Comparison of ENCODE assay signal across 14 cellular contexts in genomic region chr14:68691031-68691864, GRCh38.
A peak's percentile ranks its signal among the peaks of the same experiment; 100 is the strongest.
DNase-seq lines count a peak whose midpoint lies in the region; ATAC-seq, FAIRE-seq and TF ChIP-seq lines count a peak whose summit lies in the region.
"Had no signal": no experiment of that assay in that cellular context is flagged by ENCODE, and none has a peak within 500 bp of the region (broad histone marks: within the 10 kb centered on the region; RNA-seq: fewer than 3 reads in every experiment).

No MANE protein-coding gene starts in this region.

- peak; percentile 50 to 64 for ATAC-seq in naive B cell (ENCODE audit: low read depth in 2 of 2)

- H3K27ac Mint-ChIP-seq in naive B cell (peak overlapping the region in 5 of 6 donors; percentile 54 to 78 (median 66)), type B pancreatic cell (peak overlapping the region; percentile 41)
- H3K27ac Mint-ChIP-seq: activated naive CD8-positive, alpha-beta T cell treated with anti-CD3 and anti-CD28 coated beads for 36 hours had no signal

- H3K27me3 Mint-ChIP-seq in naive B cell (no peaks in the 10 kb centered on the region), type B pancreatic cell (no peaks in the 10 kb centered on the region)
- H3K27me3 Mint-ChIP-seq: activated naive CD8-positive, alpha-beta T cell treated with anti-CD3 and anti-CD28 coated beads for 36 hours had no signal

- H3K4me1 Mint-ChIP-seq in naive B cell (peaks cover 54 to 76% (median 73%) of the 10 kb centered on the region in 3 donors), type B pancreatic cell (ENCODE audit: unreplicated experiment) (peaks cover 61% of the 10 kb centered on the region)

- H3K4me3 Mint-ChIP-seq in naive B cell = peak overlapping the region in 3 of 8 donors; percentile 26 to 53 (median 34)
- peak overlapping the region; percentile 72 for H3K4me3 Mint-ChIP-seq in type B pancreatic cell
- H3K4me3 Mint-ChIP-seq: activated naive CD8-positive, alpha-beta T cell treated with anti-CD3 and anti-CD28 coated beads for 36 hours had no signal

- H3K9me3 Mint-ChIP-seq in naive B cell (peaks cover 0 to 1% (median 0%) of the 10 kb centered on the region in 7 donors), type B pancreatic cell (peaks cover 10% of the 10 kb centered on the region)
- H3K9me3 Mint-ChIP-seq: activated naive CD8-positive, alpha-beta T cell treated with anti-CD3 and anti-CD28 coated beads for 36 hours had no signal

- peak; percentile 51 to 59 for DNase-seq in NCI-H524 (lab: John Stamatoyannopoulos, UW)
- no peak for DNase-seq in NCI-H524 treated with DMSO at 0.1 percent for 48 hours (lab: John Stamatoyannopoulos, UW)
- DNase-seq in ecto neural progenitor cell (ENCODE audit: low spot score) = peak; percentile 96
- DNase-seq in naive B cell = peak; percentile 18
- DNase-seq in type B pancreatic cell (ENCODE audit: extremely low spot score, unreplicated experiment) = peak; percentile 83
- DNase-seq in mucosa of gallbladder (ENCODE audit: low spot score) = no peak
- DNase-seq in GM12892 (ENCODE audit: insufficient read length) = no peak
- DNase-seq in activated CD8-positive, alpha-beta memory T cell treated with anti-CD3 and anti-CD28 coated beads, Interleukin-2, amount 50 U/mL, for 48 hours = no peak
- DNase-seq: activated naive CD8-positive, alpha-beta T cell treated with anti-CD3 and anti-CD28 coated beads for 36 hours; Calu3; colonic mucosa; GOT3; Right ventricle myocardium superior had no signal

- H3K36me3 Mint-ChIP-seq in naive B cell (no peaks in the 10 kb centered on the region), type B pancreatic cell (no peaks in the 10 kb centered on the region)
- H3K36me3 Mint-ChIP-seq: activated naive CD8-positive, alpha-beta T cell treated with anti-CD3 and anti-CD28 coated beads for 36 hours had no signal

- no peak for FAIRE-seq in GM12892 (lab: Jason Lieb, UNC)
- FAIRE-seq: keratinocyte had no signal

- TF ChIP-seq CTCF in type B pancreatic cell (conservative IDR thresholded peaks at IDR 0.05) = no peak

- TF ChIP-seq POLR2A in GM12892 (IDR thresholded peaks at IDR 0.05; ENCODE audit: low read depth, low read length) = no peak

Comparison
In these comparisons a context has a peak if more than half of its experiments do, and no peak if none do; other contexts are left out.
1. DNase-seq: peak in NCI-H524 (2 of 2), ecto neural progenitor cell (single experiment), naive B cell (single experiment) and type B pancreatic cell (single experiment); none in NCI-H524 treated with DMSO at 0.1 percent for 48 hours (single experiment), mucosa of gallbladder (single experiment), GM12892 (single experiment) and activated CD8-positive, alpha-beta memory T cell treated with anti-CD3 and anti-CD28 coated beads, Interleukin-2, amount 50 U/mL, for 48 hours (single experiment).